Comparison of ENCODE assay signal across 18 cellular contexts in the genomic region with DNA sequence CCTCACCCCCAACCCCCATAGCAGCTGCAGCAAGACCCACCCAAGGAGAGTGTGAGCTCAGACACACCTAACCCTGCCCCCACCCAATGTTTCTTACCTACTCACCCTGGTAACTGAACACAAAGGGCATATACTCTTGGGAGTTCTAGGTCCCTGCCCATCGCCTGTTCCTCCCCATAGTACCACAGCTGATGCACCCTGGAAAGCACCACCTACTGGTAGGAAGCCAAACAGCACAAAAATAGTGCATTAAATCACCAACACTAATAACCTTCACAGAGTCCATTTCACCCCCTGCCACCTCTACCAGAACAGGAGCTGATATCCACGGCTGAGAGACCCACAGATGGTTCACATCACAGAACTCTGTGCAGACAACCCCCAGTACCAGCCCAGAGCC.
DNase-seq lines count a peak whose midpoint lies in the region; ATAC-seq and TF ChIP-seq lines count a peak whose summit lies in the region.
"Had no signal": no experiment of that assay in that cellular context is flagged by ENCODE, and none has a peak within 500 bp of the region (broad histone marks: within the 10 kb centered on the region; RNA-seq: fewer than 3 reads in every experiment).

No MANE protein-coding gene starts in this region.

- DNase-seq in GM10266 (ENCODE audit: extremely low spot score) (no peak), Karpas-422 (peak; percentile 49), glutamatergic neuron (no peak), NCI-H1930 (lab: John Stamatoyannopoulos, UW) (no peak), middle frontal gyrus (ENCODE audit: extremely low spot score, low spot score) (no peak)
- no peak for DNase-seq in T-helper 2 cell treated with Interferon-gamma antibody and Interleukin-4, amounts not matched to agents 5 μg/mL and 100 μg/mL, for 36 hours (ENCODE audit: low spot score)
- DNase-seq: activated CD4-positive, alpha-beta memory T cell treated with anti-CD3 and anti-CD28 coated beads, Interleukin-2, amount 10 ng/mL, durations not matched to agents 7 days and 5 days; cortex of kidney; esophagus squamous epithelium; left cardiac atrium; NCI-H1694; SHP77; stimulated activated CD8-positive, alpha-beta memory T cell treated with anti-CD3 and anti-CD28 coated beads, Interleukin-4, amount 100 ng/mL, for 48 hours; tibial artery had no signal

- H3K27me3 ChIP-seq in Karpas-422 (ENCODE audit: low read length): no peaks in the 10 kb centered on the region
- H3K27me3 ChIP-seq: esophagus squamous epithelium, tibial artery had no signal

- H3K36me3 Mint-ChIP-seq in glutamatergic neuron (ENCODE audit: unreplicated experiment): peaks cover 7% of the 10 kb centered on the region
- no peaks in the 10 kb centered on the region for H3K36me3 Mint-ChIP-seq in T-helper 2 cell treated with Interferon-gamma antibody and Interleukin-4, amounts not matched to agents 5 μg/mL and 100 μg/mL, for 36 hours (ENCODE audit: low read depth)
- H3K36me3 Mint-ChIP-seq: IgD-negative memory B cell had no signal

- H3K9ac ChIP-seq in Karpas-422 (ENCODE audit: low read length): no peak overlapping the region

- no peak overlapping the region for H2AFZ ChIP-seq in Karpas-422 (ENCODE audit: low read length)

- H3K27ac Mint-ChIP-seq in glutamatergic neuron (ENCODE audit: unreplicated experiment): no peak overlapping the region
- H3K27ac Mint-ChIP-seq in T-helper 2 cell treated with Interferon-gamma antibody and Interleukin-4, amounts not matched to agents 5 μg/mL and 100 μg/mL, for 36 hours: no peak overlapping the region
- H3K27ac Mint-ChIP-seq: activated CD4-positive, alpha-beta memory T cell treated with anti-CD3 and anti-CD28 coated beads, Interleukin-2, amount 10 ng/mL, durations not matched to agents 7 days and 5 days; activated T-helper 17 cell treated with anti-CD3 and anti-CD28 coated beads, Interleukin-2, amount 50 U/mL, for 72 hours; IgD-negative memory B cell had no signal

- no peak overlapping the region for H3K27ac ChIP-seq in Karpas-422 (ENCODE audit: low read length)
- H3K27ac ChIP-seq: esophagus squamous epithelium, tibial artery had no signal

- peak; percentile 76 for ATAC-seq in GM21529 (IDR thresholded peaks at IDR 0.05; ENCODE audit: unreplicated experiment)
- ATAC-seq in GM19324 (IDR thresholded peaks at IDR 0.05; ENCODE audit: low FRiP score, unreplicated experiment): no peak
- ATAC-seq: activated T-helper 17 cell treated with anti-CD3 and anti-CD28 coated beads, Interleukin-2, amount 50 U/mL, for 72 hours; left cardiac atrium had no signal

- H3K4me2 ChIP-seq in Karpas-422 (ENCODE audit: low read depth, low read length, poor library complexity, severe bottlenecking): no peak overlapping the region

- H3K4me1 Mint-ChIP-seq in glutamatergic neuron (ENCODE audit: low read depth, unreplicated experiment): no peaks in the 10 kb centered on the region
- H3K4me1 Mint-ChIP-seq in T-helper 2 cell treated with Interferon-gamma antibody and Interleukin-4, amounts not matched to agents 5 μg/mL and 100 μg/mL, for 36 hours (ENCODE audit: low read depth): no peaks in the 10 kb centered on the region
- H3K4me1 Mint-ChIP-seq: activated CD4-positive, alpha-beta memory T cell treated with anti-CD3 and anti-CD28 coated beads, Interleukin-2, amount 10 ng/mL, durations not matched to agents 7 days and 5 days; activated T-helper 17 cell treated with anti-CD3 and anti-CD28 coated beads, Interleukin-2, amount 50 U/mL, for 72 hours; IgD-negative memory B cell had no signal

- peaks cover 2% of the 10 kb centered on the region for H3K9me3 Mint-ChIP-seq in glutamatergic neuron (ENCODE audit: unreplicated experiment)
- peaks cover 20% of the 10 kb centered on the region for H3K9me3 Mint-ChIP-seq in T-helper 2 cell treated with Interferon-gamma antibody and Interleukin-4, amounts not matched to agents 5 μg/mL and 100 μg/mL, for 36 hours

- H3K4me1 ChIP-seq in Karpas-422 (ENCODE audit: low read length): no peaks in the 10 kb centered on the region
- H3K4me1 ChIP-seq: esophagus squamous epithelium, tibial artery had no signal

- no peaks in the 10 kb centered on the region for H3K27me3 Mint-ChIP-seq in glutamatergic neuron (ENCODE audit: unreplicated experiment)
- H3K27me3 Mint-ChIP-seq in T-helper 2 cell treated with Interferon-gamma antibody and Interleukin-4, amounts not matched to agents 5 μg/mL and 100 μg/mL, for 36 hours (ENCODE audit: low read depth): no peaks in the 10 kb centered on the region
- H3K27me3 Mint-ChIP-seq: activated CD4-positive, alpha-beta memory T cell treated with anti-CD3 and anti-CD28 coated beads, Interleukin-2, amount 10 ng/mL, durations not matched to agents 7 days and 5 days; IgD-negative memory B cell had no signal

- H3K9me3 ChIP-seq in Karpas-422 (ENCODE audit: low read length): 0 out of 2 replicates have a peak, but pooled peaks cover 4% of the 10 kb centered on the region

- no peak overlapping the region for H3K4me3 ChIP-seq in Karpas-422 (ENCODE audit: low read length)
- H3K4me3 ChIP-seq: esophagus squamous epithelium, tibial artery had no signal

- H3K4me3 Mint-ChIP-seq in glutamatergic neuron (ENCODE audit: unreplicated experiment): no peak overlapping the region
- H3K4me3 Mint-ChIP-seq in T-helper 2 cell treated with Interferon-gamma antibody and Interleukin-4, amounts not matched to agents 5 μg/mL and 100 μg/mL, for 36 hours: no peak overlapping the region
- H3K4me3 Mint-ChIP-seq: activated CD4-positive, alpha-beta memory T cell treated with anti-CD3 and anti-CD28 coated beads, Interleukin-2, amount 10 ng/mL, durations not matched to agents 7 days and 5 days; activated T-helper 17 cell treated with anti-CD3 and anti-CD28 coated beads, Interleukin-2, amount 50 U/mL, for 72 hours; IgD-negative memory B cell had no signal

- no peaks in the 10 kb centered on the region for H3K36me3 ChIP-seq in Karpas-422 (ENCODE audit: insufficient read depth, low read length)
- H3K36me3 ChIP-seq: esophagus squamous epithelium, tibial artery had no signal

- H3K9me2 ChIP-seq in Karpas-422 (replicated peaks; ENCODE audit: insufficient read depth, low read length): no peaks in the 10 kb centered on the region

- H3K79me2 ChIP-seq in Karpas-422 (ENCODE audit: low read length): no peaks in the 10 kb centered on the region

- H4K20me1 ChIP-seq in Karpas-422 (ENCODE audit: insufficient read depth, low read depth, low read length): no peaks in the 10 kb centered on the region

- peak; percentile 20 for TF ChIP-seq CTCF in GM10266 (IDR thresholded peaks at IDR 0.05; ENCODE audit: control insufficient read depth, insufficient read depth, low read depth, missing control alignments)
- peak; percentile 19 for TF ChIP-seq CTCF in glutamatergic neuron (IDR thresholded peaks at IDR 0.05; ENCODE audit: partially characterized antibody, unreplicated experiment)
